In the genomic region with DNA sequence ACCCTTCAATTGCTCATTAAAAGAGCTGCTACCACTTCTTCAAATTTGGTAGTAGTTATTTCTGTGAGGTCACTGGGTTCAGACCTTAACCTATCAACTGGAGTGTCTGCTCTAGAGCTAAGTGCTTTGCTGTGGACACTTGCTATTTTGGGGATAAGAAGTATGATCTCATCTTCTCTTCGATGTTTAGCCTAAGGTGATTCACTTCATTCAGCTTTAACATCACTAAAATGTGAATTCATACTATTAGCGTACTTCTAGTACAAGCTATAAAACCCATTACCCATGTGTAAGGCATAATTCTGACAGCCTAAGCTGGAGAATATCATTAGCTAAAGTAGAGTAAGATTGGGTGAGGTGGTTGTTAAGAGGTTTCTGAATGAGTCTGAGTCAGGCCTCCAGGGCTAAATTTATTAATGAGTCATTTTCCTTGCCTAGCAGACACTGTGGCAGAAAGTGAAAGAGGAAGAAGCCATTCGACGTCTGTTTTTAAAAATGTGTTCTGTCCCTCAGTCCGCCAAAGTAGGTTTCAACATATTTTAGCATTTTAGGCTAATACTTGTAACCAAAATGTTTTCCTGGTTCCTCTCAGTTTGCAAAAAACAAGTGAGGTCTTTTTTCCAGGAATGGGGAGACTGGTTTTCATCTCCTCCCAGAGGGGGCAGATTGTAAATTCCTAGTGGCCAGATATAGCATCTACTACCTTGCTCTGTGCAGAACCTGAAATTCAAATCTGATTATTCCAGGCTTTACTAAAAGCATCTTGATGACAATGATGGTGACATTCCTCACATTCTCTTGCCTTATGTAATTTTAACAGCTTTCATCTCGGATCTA, we compare ENCODE assay signal across 1 cellular context.
TF ChIP-seq lines count a peak whose summit lies in the region.

No MANE protein-coding gene starts in this region.

TF ChIP-seq in K562, 482 proteins besides CTCF, POLR2A, EP300 and RAD21 (continued from another document and continues in another):
- TF ChIP-seq, protein P1, sequence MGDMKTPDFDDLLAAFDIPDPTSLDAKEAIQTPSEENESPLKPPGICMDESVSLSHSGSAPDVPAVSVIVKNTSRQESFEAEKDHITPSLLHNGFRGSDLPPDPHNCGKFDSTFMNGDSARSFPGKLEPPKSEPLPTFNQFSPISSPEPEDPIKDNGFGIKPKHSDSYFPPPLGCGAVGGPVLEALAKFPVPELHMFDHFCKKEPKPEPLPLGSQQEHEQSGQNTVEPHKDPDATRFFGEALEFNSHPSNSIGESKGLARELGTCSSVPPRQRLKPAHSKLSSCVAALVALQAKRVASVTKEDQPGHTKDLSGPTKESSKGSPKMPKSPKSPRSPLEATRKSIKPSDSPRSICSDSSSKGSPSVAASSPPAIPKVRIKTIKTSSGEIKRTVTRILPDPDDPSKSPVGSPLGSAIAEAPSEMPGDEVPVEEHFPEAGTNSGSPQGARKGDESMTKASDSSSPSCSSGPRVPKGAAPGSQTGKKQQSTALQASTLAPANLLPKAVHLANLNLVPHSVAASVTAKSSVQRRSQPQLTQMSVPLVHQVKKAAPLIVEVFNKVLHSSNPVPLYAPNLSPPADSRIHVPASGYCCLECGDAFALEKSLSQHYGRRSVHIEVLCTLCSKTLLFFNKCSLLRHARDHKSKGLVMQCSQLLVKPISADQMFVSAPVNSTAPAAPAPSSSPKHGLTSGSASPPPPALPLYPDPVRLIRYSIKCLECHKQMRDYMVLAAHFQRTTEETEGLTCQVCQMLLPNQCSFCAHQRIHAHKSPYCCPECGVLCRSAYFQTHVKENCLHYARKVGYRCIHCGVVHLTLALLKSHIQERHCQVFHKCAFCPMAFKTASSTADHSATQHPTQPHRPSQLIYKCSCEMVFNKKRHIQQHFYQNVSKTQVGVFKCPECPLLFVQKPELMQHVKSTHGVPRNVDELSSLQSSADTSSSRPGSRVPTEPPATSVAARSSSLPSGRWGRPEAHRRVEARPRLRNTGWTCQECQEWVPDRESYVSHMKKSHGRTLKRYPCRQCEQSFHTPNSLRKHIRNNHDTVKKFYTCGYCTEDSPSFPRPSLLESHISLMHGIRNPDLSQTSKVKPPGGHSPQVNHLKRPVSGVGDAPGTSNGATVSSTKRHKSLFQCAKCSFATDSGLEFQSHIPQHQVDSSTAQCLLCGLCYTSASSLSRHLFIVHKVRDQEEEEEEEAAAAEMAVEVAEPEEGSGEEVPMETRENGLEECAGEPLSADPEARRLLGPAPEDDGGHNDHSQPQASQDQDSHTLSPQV (IDR thresholded peaks at IDR 0.05), result peak; percentile 32; the same call in 1 of the 2 replicates
- TF ChIP-seq ZFX (CRISPR knock-in tag; IDR thresholded peaks at IDR 0.05) (peak; percentile 42), MED1 (CRISPR knock-in tag; IDR thresholded peaks at IDR 0.05; ENCODE audit: borderline replicate concordance) (no peak), NR2C2 (CRISPR knock-in tag; IDR thresholded peaks at IDR 0.05) (no peak), NR2C2 (tag; IDR thresholded peaks at IDR 0.05) (peak; percentile 63), ZNF175 (CRISPR knock-in tag; IDR thresholded peaks at IDR 0.05; ENCODE audit: low read depth) (0 out of 2 replicates have a peak, but pooled peaks have one; percentile 48), LCOR (CRISPR knock-in tag; IDR thresholded peaks at IDR 0.05) (0 out of 2 replicates have a peak, but pooled peaks have one; percentile 35), MIER1 (IDR thresholded peaks at IDR 0.05; ENCODE audit: low read depth) (no peak), BACH1 (tag; IDR thresholded peaks at IDR 0.05) (peak; percentile 71; the same call in 1 of the 2 replicates), MEF2A (IDR thresholded peaks at IDR 0.05; ENCODE audit: control insufficient read depth, low read depth, low read length) (peak; percentile 63; the same call in 1 of the 2 replicates), DNMT1 (IDR thresholded peaks at IDR 0.05) (no peak), SMARCC2 (IDR thresholded peaks at IDR 0.05; ENCODE audit: low read depth) (0 out of 2 replicates have a peak, but pooled peaks have one; percentile 46), JUN (IDR thresholded peaks at IDR 0.05; ENCODE audit: borderline replicate concordance, low read depth, low read length) (peak; percentile 70), JUN (CRISPR knock-in tag; IDR thresholded peaks at IDR 0.05; ENCODE audit: borderline replicate concordance) (no peak), ZNF23 (CRISPR knock-in tag; IDR thresholded peaks at IDR 0.05) (no peak), ATF1 (CRISPR knock-in tag; IDR thresholded peaks at IDR 0.05) (no peak), ATF1 (tag; IDR thresholded peaks at IDR 0.05) (peak; percentile 37), ATF3 (IDR thresholded peaks at IDR 0.05) (peak; percentile 94), ATF3 (CRISPR knock-in tag; conservative IDR thresholded peaks at IDR 0.05) (peak; percentile 49; the same call in 1 of the 2 replicates), BRD4 (IDR thresholded peaks at IDR 0.05) (peak; percentile 63; the same call in 1 of the 2 replicates), C11orf30 (IDR thresholded peaks at IDR 0.05; ENCODE audit: low read depth) (peak; percentile 37; the same call in 1 of the 2 replicates), PRDM10 (IDR thresholded peaks at IDR 0.05; ENCODE audit: partially characterized antibody) (peak; percentile 85), MAFG (tag; conservative IDR thresholded peaks at IDR 0.05) (peak; percentile 43; the same call in 1 of the 2 replicates), NFE2 (IDR thresholded peaks at IDR 0.05; ENCODE audit: low read depth) (peak; percentile 49), MEF2D (tag; conservative IDR thresholded peaks at IDR 0.05; ENCODE audit: low read depth) (peak; percentile 94), ZNF75A (CRISPR knock-in tag; IDR thresholded peaks at IDR 0.05) (no peak), DPF2 (IDR thresholded peaks at IDR 0.05) (peak; percentile 50; the same call in 1 of the 2 replicates), SRF (CRISPR knock-in tag; IDR thresholded peaks at IDR 0.05) (peak in 1 of 2 experiments; percentile 45; a peak in 1 of 4 replicates), MTF1 (CRISPR knock-in tag; IDR thresholded peaks at IDR 0.05; ENCODE audit: borderline replicate concordance) (no peak), ARID1B (IDR thresholded peaks at IDR 0.05) (peak; percentile 46; the same call in 1 of the 2 replicates), ATF7 (IDR thresholded peaks at IDR 0.05) (peak; percentile 74; the same call in 1 of the 2 replicates), MAZ (CRISPR knock-in tag; conservative IDR thresholded peaks at IDR 0.05 in 1 of 2, IDR thresholded peaks at IDR 0.05 in 1 of 2) (peak in 1 of 2 experiments; percentile 4; a peak in 1 of 4 replicates), MGA (IDR thresholded peaks at IDR 0.05) (peak; percentile 49; the same call in 1 of the 2 replicates), ZNF766 (CRISPR knock-in tag; conservative IDR thresholded peaks at IDR 0.05) (peak; percentile 96)
- TF ChIP-seq, protein P2, sequence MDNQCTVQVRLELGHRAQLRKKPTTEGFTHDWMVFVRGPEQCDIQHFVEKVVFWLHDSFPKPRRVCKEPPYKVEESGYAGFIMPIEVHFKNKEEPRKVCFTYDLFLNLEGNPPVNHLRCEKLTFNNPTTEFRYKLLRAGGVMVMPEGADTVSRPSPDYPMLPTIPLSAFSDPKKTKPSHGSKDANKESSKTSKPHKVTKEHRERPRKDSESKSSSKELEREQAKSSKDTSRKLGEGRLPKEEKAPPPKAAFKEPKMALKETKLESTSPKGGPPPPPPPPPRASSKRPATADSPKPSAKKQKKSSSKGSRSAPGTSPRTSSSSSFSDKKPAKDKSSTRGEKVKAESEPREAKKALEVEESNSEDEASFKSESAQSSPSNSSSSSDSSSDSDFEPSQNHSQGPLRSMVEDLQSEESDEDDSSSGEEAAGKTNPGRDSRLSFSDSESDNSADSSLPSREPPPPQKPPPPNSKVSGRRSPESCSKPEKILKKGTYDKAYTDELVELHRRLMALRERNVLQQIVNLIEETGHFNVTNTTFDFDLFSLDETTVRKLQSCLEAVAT (IDR thresholded peaks at IDR 0.05), result no peak
